In genomic region chr10:48332166-48332870, GRCh38 we compare ENCODE assay signal across 20 cellular contexts. TPM values are rescaled to one million over a fixed set of nuclear protein-coding genes. Genes with fewer than 3 reads are reported as not detected.
A peak's percentile ranks its signal among the peaks of the same experiment; 100 is the strongest.
DNase-seq lines count a peak whose midpoint lies in the region; ATAC-seq, FAIRE-seq and TF ChIP-seq lines count a peak whose summit lies in the region.
"Had no signal": no experiment of that assay in that cellular context is flagged by ENCODE, and none has a peak within 500 bp of the region (broad histone marks: within the 10 kb centered on the region; RNA-seq: fewer than 3 reads in every experiment).

No MANE protein-coding gene starts in this region.

- DNase-seq in DMS79 (lab: John Stamatoyannopoulos, UW) (peak; percentile 27), NCI-H748 (lab: John Stamatoyannopoulos, UW; ENCODE audit: unreplicated experiment) (peak; percentile 72), HTR-8/SVneo (ENCODE audit: insufficient read length, low spot score) (no peak), Karpas-422 (no peak)
- DNase-seq: activated B cell treated with CpG ODN at 0.5 μM for 24 hours; activated effector memory CD4-positive, alpha-beta T cell treated with anti-CD3 and anti-CD28 coated beads, Interleukin-2, amount 50 U/mL, for 16 hours; NCI-H1436 treated with DMSO at 0.1 percent for 48 hours; ovary; Right ventricle myocardium superior; stimulated activated CD4-positive, alpha-beta T cell treated with anti-CD3 and anti-CD28 coated beads, Interleukin-4, amount 100 ng/mL, for 24 hours had no signal

- H3K27ac ChIP-seq in 22Rv1 (no peak overlapping the region), esophagus (ENCODE audit: low read depth in 2 of 2, low read length in 1 of 2) (peak overlapping the region; percentile 65 to 78), Karpas-422 (ENCODE audit: low read length) (no peak overlapping the region)
- H3K27ac ChIP-seq: ovary, thoracic aorta had no signal

- no peak overlapping the region for H3K4me3 ChIP-seq in esophagus (ENCODE audit: low read depth in 1 of 2, low read length in 2 of 2)
- no peak overlapping the region for H3K4me3 ChIP-seq in Karpas-422 (ENCODE audit: low read length)
- H3K4me3 ChIP-seq: ovary, thoracic aorta had no signal

- TF ChIP-seq CTCF in 22Rv1 (IDR thresholded peaks at IDR 0.05) = peak; percentile 5; the same call in 1 of the 2 replicates

- no peaks in the 10 kb centered on the region for H3K9me2 ChIP-seq in Karpas-422 (replicated peaks; ENCODE audit: insufficient read depth, low read length)

- H3K27me3 ChIP-seq in esophagus (ENCODE audit: control insufficient read depth in 1 of 2, insufficient read depth in 2 of 2, low read length in 2 of 2) (no peaks in the 10 kb centered on the region), Karpas-422 (ENCODE audit: low read length) (no peaks in the 10 kb centered on the region)
- H3K27me3 ChIP-seq: ovary had no signal

- no peak overlapping the region for H2AFZ ChIP-seq in Karpas-422 (ENCODE audit: low read length)

- FAIRE-seq in HTR-8/SVneo (lab: Jason Lieb, UNC) = no peak
- FAIRE-seq: astrocyte had no signal

- no peak overlapping the region for H3K4me2 ChIP-seq in Karpas-422 (ENCODE audit: low read depth, low read length, poor library complexity, severe bottlenecking)

- peaks cover 27% of the 10 kb centered on the region; the same call in 1 of the 2 replicates for H4K20me1 ChIP-seq in Karpas-422 (ENCODE audit: insufficient read depth, low read depth, low read length)

- no peak overlapping the region for H3K9ac ChIP-seq in Karpas-422 (ENCODE audit: low read length)

- H3K36me3 ChIP-seq in esophagus (ENCODE audit: control insufficient read depth in 2 of 2, insufficient read depth in 2 of 2, low read length in 1 of 2) (peaks cover 0 to 2% of the 10 kb centered on the region in 2 donors), Karpas-422 (ENCODE audit: insufficient read depth, low read length) (no peaks in the 10 kb centered on the region)
- H3K36me3 ChIP-seq: ovary, thoracic aorta had no signal

- 67 to 71% methylated on average over 5 of the region's 5 CpGs for whole genome bisulfite sequencing in esophagus, 2 donors

- H3K9me3 ChIP-seq in esophagus (ENCODE audit: control insufficient read depth in 2 of 2, insufficient read depth in 1 of 2, low read depth in 1 of 2, low read length in 1 of 2) = no peaks in the 10 kb centered on the region
- no peaks in the 10 kb centered on the region for H3K9me3 ChIP-seq in Karpas-422 (ENCODE audit: low read length)
- H3K9me3 ChIP-seq: ovary, thoracic aorta had no signal

- ATAC-seq in HG02973 (IDR thresholded peaks at IDR 0.05; ENCODE audit: unreplicated experiment) (no peak), GM21717 (IDR thresholded peaks at IDR 0.05; ENCODE audit: unreplicated experiment) (no peak)
- ATAC-seq: left lobe of liver had no signal

- H3K79me2 ChIP-seq in Karpas-422 (ENCODE audit: low read length) = no peaks in the 10 kb centered on the region

- H3K4me1 ChIP-seq in esophagus (ENCODE audit: control insufficient read depth in 2 of 2, insufficient read depth in 2 of 2, low read length in 1 of 2) (peaks cover 0 to 2% of the 10 kb centered on the region in 2 donors), Karpas-422 (ENCODE audit: low read length) (no peaks in the 10 kb centered on the region)

RNA-seq across cellular contexts. Expression of gene MAPK8, which starts 25.8 kb away (rescaled TPM):
- 10 to 100 TPM; 14.5 to 16.1 TPM for polyA plus RNA-seq in esophagus
- total RNA-seq in Karpas-422 (2014; rRNA removed; shearing (Covaris generic); ENCODE audit: low replicate concordance) = 6.7 and 29.7 TPM in 2 replicates

RNA-seq across cellular contexts. Expression of gene FRMPD2, which starts 57.8 kb away (rescaled TPM):
- under 1 TPM; 0.02 to 0.06 TPM for polyA plus RNA-seq in esophagus
- not detected in 2 replicates for total RNA-seq in Karpas-422 (2014; rRNA removed; shearing (Covaris generic); ENCODE audit: low replicate concordance)
- total RNA-seq: activated B cell treated with CpG ODN at 0.5 μM for 24 hours; activated CD8-positive, alpha-beta memory T cell treated with anti-CD3 and anti-CD28 coated beads for 36 hours; left lobe of liver; skeletal muscle tissue; T-helper 1 cell treated with Interleukin-12 subunit alpha and Interleukin-12 subunit beta and Interleukin-4 antibody, amounts not matched to agents 30 ng/mL and 1 ng/mL, for 36 hours; thoracic aorta had no signal

Comparison
In these comparisons a context has a peak if more than half of its experiments do, and no peak if none do; other contexts are left out.
1. H3K27ac ChIP-seq: peak in esophagus (2 of 2); none in 22Rv1 (single experiment) and Karpas-422 (single experiment).
2. DNase-seq: peak in DMS79 (single experiment) and NCI-H748 (single experiment); none in HTR-8/SVneo (single experiment) and Karpas-422 (single experiment).